Comparison of ENCODE assay signal across 24 cellular contexts in genomic region chr20:38278150-38278549, GRCh38. TPM values are rescaled to one million over a fixed set of nuclear protein-coding genes. Genes with fewer than 3 reads are reported as not detected.
DNase-seq lines count a peak whose midpoint lies in the region; ATAC-seq and TF ChIP-seq lines count a peak whose summit lies in the region.
"Had no signal": no experiment of that assay in that cellular context is flagged by ENCODE, and none has a peak within 500 bp of the region (broad histone marks: within the 10 kb centered on the region; RNA-seq: fewer than 3 reads in every experiment).

No MANE protein-coding gene starts in this region.

- peak; percentile 97 for DNase-seq in DMS 273 (lab: John Stamatoyannopoulos, UW; ENCODE audit: unreplicated experiment)
- peak; percentile 97 for DNase-seq in NCI-H524 treated with DMSO at 0.1 percent for 48 hours (lab: John Stamatoyannopoulos, UW)
- peak; percentile 91 for DNase-seq in choroid plexus epithelial cell (ENCODE audit: low read depth)
- DNase-seq in neural progenitor cell (ENCODE audit: low spot score) = peak; percentile 76
- no peak for DNase-seq in AML-193 (lab: John Stamatoyannopoulos, UW)
- no peak for DNase-seq in activated effector memory CD4-positive, alpha-beta T cell treated with anti-CD3 and anti-CD28 coated beads, Interleukin-2, amount 50 U/mL, for 16 hours
- DNase-seq: ACHN; activated CD8-positive, alpha-beta T cell treated with anti-CD3 and anti-CD28 coated beads, Interleukin-2, amount 10 ng/mL, durations not matched to agents 7 days and 5 days; adrenal gland; CD8-positive, alpha-beta T cell; immature natural killer cell; NCI-H1092; NCI-H446 treated with DMSO at 0.1 percent for 48 hours; stimulated activated CD4-positive, alpha-beta T cell treated with anti-CD3 and anti-CD28 coated beads, Interleukin-12 subunit alpha, Interleukin-12 subunit beta, amount 100 ng/mL, for 4 hours; stimulated activated naive CD8-positive, alpha-beta T cell treated with anti-CD3 and anti-CD28 coated beads, Interleukin-15, Interleukin-2, amounts not matched to agents 100 U/mL and 50 U/mL, for 24 hours; uterus had no signal

- H3K27me3 ChIP-seq in neural progenitor cell = no peaks in the 10 kb centered on the region
- H3K27me3 ChIP-seq: adrenal gland, uterus had no signal

- H3K4me1 Mint-ChIP-seq in neural progenitor cell = peaks cover 23% of the 10 kb centered on the region
- H3K4me1 Mint-ChIP-seq: immature natural killer cell had no signal

- H3K79me2 ChIP-seq in neural progenitor cell (ENCODE audit: low read depth) = no peaks in the 10 kb centered on the region

- H3K4me1 ChIP-seq in neural progenitor cell = no peaks in the 10 kb centered on the region
- H3K4me1 ChIP-seq: adrenal gland, uterus had no signal

- H3K9me3 Mint-ChIP-seq in neural progenitor cell = peaks cover 18% of the 10 kb centered on the region
- H3K9me3 Mint-ChIP-seq: CD8-positive, alpha-beta T cell had no signal

- no peak overlapping the region for H3K27ac ChIP-seq in neural progenitor cell
- H3K27ac ChIP-seq: adrenal gland, coronary artery, ovary, uterus had no signal

- peaks cover 6% of the 10 kb centered on the region for H3F3A ChIP-seq in neural progenitor cell (ENCODE audit: low read depth)

- no peak overlapping the region for H3K4me3 Mint-ChIP-seq in neural progenitor cell
- H3K4me3 Mint-ChIP-seq: activated CD8-positive, alpha-beta T cell treated with anti-CD3 and anti-CD28 coated beads, Interleukin-2, amount 10 ng/mL, durations not matched to agents 7 days and 5 days; CD8-positive, alpha-beta T cell; immature natural killer cell had no signal

- H3K4me2 ChIP-seq in neural progenitor cell = peak overlapping the region; percentile 59

- no peaks in the 10 kb centered on the region for H4K20me1 ChIP-seq in neural progenitor cell (ENCODE audit: low read depth)

- peak overlapping the region; percentile 85 for H2AFZ ChIP-seq in neural progenitor cell (replicated peaks)

- no peaks in the 10 kb centered on the region for H3K9me3 ChIP-seq in neural progenitor cell (ENCODE audit: low read depth)
- H3K9me3 ChIP-seq: adrenal gland, ovary, uterus had no signal

- no peaks in the 10 kb centered on the region for H3K36me3 ChIP-seq in neural progenitor cell
- H3K36me3 ChIP-seq: adrenal gland, ovary, uterus had no signal

- TF ChIP-seq CTCF in choroid plexus epithelial cell (conservative IDR thresholded peaks at IDR 0.05; ENCODE audit: low read depth, low read length) (no peak), neural progenitor cell (IDR thresholded peaks at IDR 0.05) (no peak)

- H3K4me3 ChIP-seq in choroid plexus epithelial cell (ENCODE audit: low read depth, low read length) (no peak overlapping the region), neural progenitor cell (no peak overlapping the region)
- H3K4me3 ChIP-seq: adrenal gland, coronary artery, GM12878, K562, ovary, uterus had no signal

- no peak for ATAC-seq in HG03571 (IDR thresholded peaks at IDR 0.05; ENCODE audit: unreplicated experiment)
- ATAC-seq in GM18873 (IDR thresholded peaks at IDR 0.05; ENCODE audit: low FRiP score, unreplicated experiment) = no peak
- ATAC-seq: activated CD8-positive, alpha-beta T cell treated with anti-CD3 and anti-CD28 coated beads, Interleukin-2, amount 10 ng/mL, durations not matched to agents 7 days and 5 days; CD8-positive, alpha-beta T cell; GM12878; K562; Panc1; stimulated activated naive CD8-positive, alpha-beta T cell treated with anti-CD3 and anti-CD28 coated beads, Interleukin-15, Interleukin-2, amounts not matched to agents 100 U/mL and 50 U/mL, for 24 hours had no signal

- H3K27me3 Mint-ChIP-seq in neural progenitor cell (ENCODE audit: insufficient read depth, low read depth) = peaks cover 10% of the 10 kb centered on the region

- peak overlapping the region; percentile 86 for H3K27ac Mint-ChIP-seq in neural progenitor cell
- H3K27ac Mint-ChIP-seq: activated CD8-positive, alpha-beta T cell treated with anti-CD3 and anti-CD28 coated beads, Interleukin-2, amount 10 ng/mL, durations not matched to agents 7 days and 5 days; CD8-positive, alpha-beta T cell; immature natural killer cell had no signal

- no peak overlapping the region for H3K9ac ChIP-seq in neural progenitor cell

- H3K36me3 Mint-ChIP-seq in neural progenitor cell = no peaks in the 10 kb centered on the region
- H3K36me3 Mint-ChIP-seq: CD8-positive, alpha-beta T cell; immature natural killer cell had no signal

RNA-seq across cellular contexts. Expression of gene KIAA1755, which starts 17.6 kb away (rescaled TPM):
- 0.22 TPM in 2 replicates for total RNA-seq in neural progenitor cell (ENCODE audit: low replicate concordance)
- total RNA-seq: activated CD8-positive, alpha-beta T cell treated with anti-CD3 and anti-CD28 coated beads, Interleukin-2, amount 10 ng/mL, durations not matched to agents 7 days and 5 days; CD8-positive, alpha-beta T cell; GM12878; K562 had no signal

RNA-seq across cellular contexts. Expression of gene BPI, which starts 25.8 kb away (rescaled TPM):
- not detected in 2 replicates for total RNA-seq in neural progenitor cell (ENCODE audit: low replicate concordance)
- total RNA-seq: activated CD8-positive, alpha-beta T cell treated with anti-CD3 and anti-CD28 coated beads, Interleukin-2, amount 10 ng/mL, durations not matched to agents 7 days and 5 days; CD8-positive, alpha-beta T cell; epithelial cell of proximal tubule; GM12878; K562 had no signal

Comparison
In these comparisons a context has a peak if more than half of its experiments do, and no peak if none do; other contexts are left out.
1. DNase-seq: peak in DMS 273 (single experiment), NCI-H524 treated with DMSO at 0.1 percent for 48 hours (single experiment), choroid plexus epithelial cell (single experiment) and neural progenitor cell (single experiment); none in AML-193 (0 of 2) and activated effector memory CD4-positive, alpha-beta T cell treated with anti-CD3 and anti-CD28 coated beads, Interleukin-2, amount 50 U/mL, for 16 hours (single experiment).